Comparison of ENCODE assay signal across 18 cellular contexts in the genomic region with DNA sequence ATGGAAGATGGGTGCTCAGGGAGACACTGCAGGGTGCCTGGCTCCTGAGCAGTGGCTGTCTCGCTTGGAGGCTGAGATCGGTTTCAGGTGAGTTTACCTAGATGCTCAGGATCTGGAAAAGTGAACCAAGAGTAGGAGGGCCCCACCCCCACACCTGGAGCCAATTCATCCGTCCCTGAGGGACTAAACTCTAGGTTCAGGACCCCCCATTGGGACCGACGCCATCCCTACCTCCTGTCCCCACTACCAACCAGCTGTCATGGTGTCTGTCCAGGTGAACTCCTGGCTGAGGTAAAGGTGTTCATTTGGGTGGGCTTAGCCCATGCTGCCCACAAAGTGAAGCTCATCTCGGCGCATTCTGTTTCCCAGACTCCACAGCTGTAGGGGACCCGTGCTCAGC.
DNase-seq lines count a peak whose midpoint lies in the region; ATAC-seq lines count a peak whose summit lies in the region.
"Had no signal": no experiment of that assay in that cellular context is flagged by ENCODE, and none has a peak within 500 bp of the region (broad histone marks: within the 10 kb centered on the region; RNA-seq: fewer than 3 reads in every experiment).

No MANE protein-coding gene starts in this region.

- H2BK15ac ChIP-seq in neuronal stem cell (ENCODE audit: low read length), result peak overlapping the region; percentile 3

- H3K36me3 Mint-ChIP-seq in activated naive CD4-positive, alpha-beta T cell treated with anti-CD3 and anti-CD28 coated beads, Interleukin-2, amount 10 ng/mL, durations not matched to agents 7 days and 5 days, result no peaks in the 10 kb centered on the region
- H3K36me3 Mint-ChIP-seq: CD14-positive monocyte; CD8-positive, alpha-beta memory T cell had no signal

- H3K14ac ChIP-seq in neuronal stem cell (ENCODE audit: low read length), result no peak overlapping the region

- no peak overlapping the region for H4K8ac ChIP-seq in neuronal stem cell (ENCODE audit: low read depth, low read length)

- no peaks in the 10 kb centered on the region for H3K36me3 ChIP-seq in neuronal stem cell (replicated peaks in 1 of 2; ENCODE audit: control insufficient read depth in 2 of 2, insufficient read depth in 2 of 2, low read length in 2 of 2)
- H3K36me3 ChIP-seq: BLaER1 had no signal

- no peaks in the 10 kb centered on the region for H3K4me1 ChIP-seq in neuronal stem cell (ENCODE audit: control insufficient read depth in 2 of 2, insufficient read depth in 1 of 2, low read depth in 1 of 2, low read length in 2 of 2)

- no peaks in the 10 kb centered on the region for H3K9me3 Mint-ChIP-seq in activated naive CD4-positive, alpha-beta T cell treated with anti-CD3 and anti-CD28 coated beads, Interleukin-2, amount 10 ng/mL, durations not matched to agents 7 days and 5 days
- H3K9me3 Mint-ChIP-seq: CD4-positive, alpha-beta T cell had no signal

- CTCF ChIA-PET in activated naive CD4-positive, alpha-beta T cell treated with anti-CD3 and anti-CD28 coated beads, Interleukin-2, amount 10 ng/mL, durations not matched to agents 7 days and 5 days (lab: Charles Lee), result no interaction called here

- H4K91ac ChIP-seq in neuronal stem cell (ENCODE audit: low read depth, low read length, poor library complexity), result no peak overlapping the region

- H3K9me3 ChIP-seq in neuronal stem cell (replicated peaks in 1 of 2; ENCODE audit: control insufficient read depth in 2 of 2, insufficient read depth in 1 of 2, low read depth in 1 of 2, low read length in 2 of 2), result no peaks in the 10 kb centered on the region
- H3K9me3 ChIP-seq: BLaER1 had no signal

- H3K9ac ChIP-seq in neuronal stem cell (ENCODE audit: low read depth, low read length, poor library complexity), result no peak overlapping the region
- H3K9ac ChIP-seq: BLaER1, GM23248 had no signal

- DNase-seq in NCI-H2171 treated with DMSO at 0.1 percent for 48 hours (lab: John Stamatoyannopoulos, UW) (peak; percentile 16), NCI-H2171 (lab: John Stamatoyannopoulos, UW) (no peak), NCI-H69 (lab: John Stamatoyannopoulos, UW) (peak; percentile 37), neuronal stem cell (ENCODE audit: low spot score) (no peak)
- DNase-seq in activated naive CD4-positive, alpha-beta T cell treated with anti-CD3 and anti-CD28 coated beads, Interleukin-2, amount 10 ng/mL, durations not matched to agents 7 days and 5 days, result no peak
- DNase-seq: CD4-positive, alpha-beta T cell; CD8-positive, alpha-beta memory T cell; DMS53; DMS79 treated with DMSO at 0.1 percent for 48 hours; GF-D8; GM23248; H7; HCEC 1CT had no signal

- H2BK12ac ChIP-seq in neuronal stem cell (ENCODE audit: low read length), result no peak overlapping the region

- peak overlapping the region; percentile 17 for H3K18ac ChIP-seq in neuronal stem cell (ENCODE audit: low read length)

- no peak overlapping the region for H2AFZ ChIP-seq in neuronal stem cell (ENCODE audit: low read length)
- H2AFZ ChIP-seq: GM23248 had no signal

- no peaks in the 10 kb centered on the region for H3K4me1 Mint-ChIP-seq in activated naive CD4-positive, alpha-beta T cell treated with anti-CD3 and anti-CD28 coated beads, Interleukin-2, amount 10 ng/mL, durations not matched to agents 7 days and 5 days
- H3K4me1 Mint-ChIP-seq: B cell; CD14-positive monocyte; CD8-positive, alpha-beta memory T cell had no signal

- H3K27me3 Mint-ChIP-seq in activated naive CD4-positive, alpha-beta T cell treated with anti-CD3 and anti-CD28 coated beads, Interleukin-2, amount 10 ng/mL, durations not matched to agents 7 days and 5 days, result peaks cover 1% of the 10 kb centered on the region
- H3K27me3 Mint-ChIP-seq: B cell had no signal

- no peak for ATAC-seq in GM18517 (IDR thresholded peaks at IDR 0.05; ENCODE audit: unreplicated experiment)

- no peaks in the 10 kb centered on the region for H3K79me1 ChIP-seq in neuronal stem cell (ENCODE audit: low read depth, low read length)

- H2AK5ac ChIP-seq in neuronal stem cell (ENCODE audit: low read depth, low read length), result peak overlapping the region; percentile 76

- no peak overlapping the region for H3K27ac Mint-ChIP-seq in activated naive CD4-positive, alpha-beta T cell treated with anti-CD3 and anti-CD28 coated beads, Interleukin-2, amount 10 ng/mL, durations not matched to agents 7 days and 5 days
- H3K27ac Mint-ChIP-seq: B cell; CD14-positive monocyte; CD4-positive, alpha-beta T cell; CD8-positive, alpha-beta memory T cell had no signal

- no peak overlapping the region for H2BK120ac ChIP-seq in neuronal stem cell (ENCODE audit: low read depth, low read length)

- H3K27me3 ChIP-seq in neuronal stem cell (ENCODE audit: control insufficient read depth in 3 of 3, insufficient read depth in 3 of 3, low read depth in 1 of 3, low read length in 3 of 3), result no peaks in the 10 kb centered on the region
- H3K27me3 ChIP-seq: BLaER1 had no signal

- no CpG with 5 or more reads among the region's 8 CpGs for WGBS in neuronal stem cell (ENCODE audit: extremely low coverage in 2 of 2, insufficient read length in 2 of 2, insufficient replicate concordance in 1 of 2), 2 donors

- H3K4me3 ChIP-seq in neuronal stem cell (ENCODE audit: low read length in 2 of 2), result no peak overlapping the region
- H3K4me3 ChIP-seq: BLaER1, GM23248 had no signal

- H3K4me2 ChIP-seq in neuronal stem cell (ENCODE audit: insufficient read depth, low read length, poor library complexity, severe bottlenecking), result no peak overlapping the region
- H3K4me2 ChIP-seq: BLaER1 had no signal

- no peak overlapping the region for H3K4ac ChIP-seq in neuronal stem cell (ENCODE audit: low read length)

- H3K27ac ChIP-seq in neuronal stem cell (replicated peaks; ENCODE audit: low read length), result no peak overlapping the region
- H3K27ac ChIP-seq: 22Rv1, BLaER1, GM23248 had no signal

- H3K4me3 Mint-ChIP-seq in activated naive CD4-positive, alpha-beta T cell treated with anti-CD3 and anti-CD28 coated beads, Interleukin-2, amount 10 ng/mL, durations not matched to agents 7 days and 5 days, result no peak overlapping the region
- H3K4me3 Mint-ChIP-seq: B cell; CD14-positive monocyte; CD4-positive, alpha-beta T cell; CD8-positive, alpha-beta memory T cell had no signal

- H3K23ac ChIP-seq in neuronal stem cell (ENCODE audit: low read depth, low read length, poor library complexity), result no peak overlapping the region

- no peak overlapping the region for H2BK5ac ChIP-seq in neuronal stem cell (ENCODE audit: low read length)

Comparison
In these comparisons a context has a peak if more than half of its experiments do, and no peak if none do; other contexts are left out.
1. DNase-seq: peak in NCI-H2171 treated with DMSO at 0.1 percent for 48 hours (single experiment) and NCI-H69 (single experiment); none in NCI-H2171 (single experiment), neuronal stem cell (single experiment) and activated naive CD4-positive, alpha-beta T cell treated with anti-CD3 and anti-CD28 coated beads, Interleukin-2, amount 10 ng/mL, durations not matched to agents 7 days and 5 days (single experiment).